ENCODE assay signal across 1 cellular context in the genomic region with DNA sequence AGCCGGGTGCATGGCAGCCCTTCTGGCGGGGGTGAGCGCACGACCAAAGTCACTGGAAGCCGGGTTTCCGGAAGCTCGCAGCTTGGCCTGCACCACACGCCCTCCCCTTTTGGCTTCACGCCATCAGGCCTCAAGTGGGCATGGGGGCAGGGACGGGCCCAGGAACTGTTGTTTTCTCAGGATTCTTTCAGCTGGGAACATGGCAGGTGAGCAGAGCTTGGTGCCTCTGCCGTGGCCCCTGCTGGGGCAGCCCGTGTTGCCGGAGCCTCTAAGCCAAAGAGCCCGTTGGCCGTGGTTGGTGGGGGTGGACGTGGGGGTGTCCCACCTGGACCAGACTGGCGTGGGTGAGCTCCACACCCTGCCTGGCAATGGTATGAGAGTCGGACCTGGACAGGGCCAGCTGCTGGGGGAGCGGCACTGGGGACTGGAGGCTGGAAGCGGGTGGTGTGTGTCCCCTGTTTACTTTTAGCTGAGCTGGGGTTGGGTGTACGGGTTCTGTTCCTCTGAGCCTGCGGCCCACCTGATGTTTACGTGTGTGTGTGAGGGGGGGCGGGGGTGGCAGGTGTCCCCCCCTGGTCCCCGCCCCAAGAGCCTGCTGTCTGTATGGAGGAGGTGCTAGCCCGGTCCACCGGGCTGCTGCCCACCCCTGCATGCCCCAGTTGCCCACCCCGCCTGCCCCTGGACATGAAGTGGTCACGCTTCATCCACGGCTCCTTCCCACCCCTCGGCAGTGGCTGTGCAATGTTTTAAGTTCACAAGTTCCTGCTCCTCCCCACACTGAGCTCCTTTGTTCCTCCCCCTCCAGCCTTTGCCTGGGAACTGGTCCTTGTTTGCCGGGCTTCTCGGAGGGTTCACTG.
TF ChIP-seq lines count a peak whose summit lies in the region.

No MANE protein-coding gene starts in this region.

TF ChIP-seq in HCT116, 20 proteins besides CTCF, POLR2A, EP300 and RAD21 (continued from another document):
- TF ChIP-seq SIN3A (IDR thresholded peaks at IDR 0.05; ENCODE audit: low read depth): no peak
- TF ChIP-seq, protein P1, sequence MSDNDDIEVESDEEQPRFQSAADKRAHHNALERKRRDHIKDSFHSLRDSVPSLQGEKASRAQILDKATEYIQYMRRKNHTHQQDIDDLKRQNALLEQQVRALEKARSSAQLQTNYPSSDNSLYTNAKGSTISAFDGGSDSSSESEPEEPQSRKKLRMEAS (IDR thresholded peaks at IDR 0.05): no peak
- no peak for TF ChIP-seq ZFX (IDR thresholded peaks at IDR 0.05)
- TF ChIP-seq FOSL1 (IDR thresholded peaks at IDR 0.05; ENCODE audit: low read depth): no peak
